Comparison of ENCODE assay signal across 17 cellular contexts in genomic region chr18:7157760-7158159, GRCh38. TPM values are rescaled to one million over a fixed set of nuclear protein-coding genes. Genes with fewer than 3 reads are reported as not detected.
DNase-seq lines count a peak whose midpoint lies in the region; ATAC-seq and TF ChIP-seq lines count a peak whose summit lies in the region.
"Had no signal": no experiment of that assay in that cellular context is flagged by ENCODE, and none has a peak within 500 bp of the region (broad histone marks: within the 10 kb centered on the region; RNA-seq: fewer than 3 reads in every experiment).

No MANE protein-coding gene starts in this region.

- BruUV-seq in IMR-90 (replicated peaks; lab: Mats Ljungman, UMichigan) = no TSS peak

- H3K14ac ChIP-seq in IMR-90 (replicated peaks; ENCODE audit: low read depth, low read length) = peak overlapping the region; percentile 13; the same call in 1 of the 2 replicates

- no peak for TF ChIP-seq POLR2A in IMR-90 (IDR thresholded peaks at IDR 0.05; ENCODE audit: low read depth, low read length)

- H3K27ac Mint-ChIP-seq in osteocyte (ENCODE audit: unreplicated experiment) = no peak overlapping the region

- H3K27ac ChIP-seq in IMR-90 (ENCODE audit: insufficient read depth, low read length) = no peak overlapping the region

- peak overlapping the region; percentile 61; the same call in 1 of the 2 replicates for H4K5ac ChIP-seq in IMR-90 (ENCODE audit: low read depth, low read length)

- no peak for ATAC-seq in IMR-90 (ENCODE audit: low read depth)
- no peak for ATAC-seq in GM21526 (IDR thresholded peaks at IDR 0.05; ENCODE audit: low FRiP score, unreplicated experiment)
- no peak for ATAC-seq in HG03025 (IDR thresholded peaks at IDR 0.05; ENCODE audit: low FRiP score, unreplicated experiment)

- H3K27me3 ChIP-seq in IMR-90 (ENCODE audit: control insufficient read depth, insufficient read depth, low read length) = no peaks in the 10 kb centered on the region
- H3K27me3 ChIP-seq: MG63 had no signal

- H2AK9ac ChIP-seq in IMR-90 (replicated peaks; ENCODE audit: low read depth, low read length, poor library complexity) = no peak overlapping the region

- H4K20me1 ChIP-seq in IMR-90 (ENCODE audit: insufficient read depth, low read length) = no peaks in the 10 kb centered on the region

- H2BK20ac ChIP-seq in IMR-90 (ENCODE audit: low read depth, low read length) = peak overlapping the region; percentile 90

- H3K4me1 Mint-ChIP-seq in osteocyte (ENCODE audit: unreplicated experiment) = peaks cover 7% of the 10 kb centered on the region

- dilution Hi-C loops in IMR-90 (cut with HindIII; ENCODE audit: low sequenced_read_pairs, unreplicated experiment) = no loop called here

- H4K91ac ChIP-seq in IMR-90 (ENCODE audit: insufficient read depth, low read depth, low read length) = peak overlapping the region; percentile 76

- H3K36me3 ChIP-seq in IMR-90 (ENCODE audit: control insufficient read depth, insufficient read depth, low read length) = no peaks in the 10 kb centered on the region
- H3K36me3 ChIP-seq: MG63 had no signal

- H3K27me3 Mint-ChIP-seq in osteocyte (ENCODE audit: unreplicated experiment) = no peaks in the 10 kb centered on the region

- POLR2A ChIA-PET in IMR-90 (lab: Charles Lee; ENCODE audit: unreplicated experiment) = interaction anchor here (0.6 kb wide), 1 partner anchor 18 kb away, joined by 10 read pairs; no protein-coding TSS in a partner anchor

- no peaks in the 10 kb centered on the region for H3K9me3 ChIP-seq in IMR-90 (ENCODE audit: control insufficient read depth, insufficient read depth, low read length)
- H3K9me3 ChIP-seq: MG63 had no signal

- H3K9me1 ChIP-seq in IMR-90 (ENCODE audit: insufficient read depth, low read length) = peaks cover 6% of the 10 kb centered on the region

- CTCF ChIA-PET in IMR-90 (lab: Yijun Ruan, JAX) = no interaction called here

- H2BK15ac ChIP-seq in IMR-90 (ENCODE audit: low read depth, low read length) = peak overlapping the region; percentile 19; the same call in 1 of the 3 replicates

- no peak for TF ChIP-seq RAD21 in IMR-90 (IDR thresholded peaks at IDR 0.05; ENCODE audit: low read length)

- no peaks in the 10 kb centered on the region for H3K9me3 Mint-ChIP-seq in osteocyte (ENCODE audit: unreplicated experiment)

- TF ChIP-seq CTCF in IMR-90 (conservative IDR thresholded peaks at IDR 0.05; ENCODE audit: low read depth, low read length) (no peak), choroid plexus epithelial cell (conservative IDR thresholded peaks at IDR 0.05; ENCODE audit: low read depth, low read length) (peak; percentile 2), osteocyte (IDR thresholded peaks at IDR 0.05) (no peak)

- peak overlapping the region; percentile 31 to 57; a peak in 3 of 4 replicates for H4K8ac ChIP-seq in IMR-90 (ENCODE audit: low read depth in 2 of 2, low read length in 2 of 2)

- WGBS in IMR-90 (ENCODE audit: extremely low coverage in 2 of 2, insufficient read length in 1 of 2), 2 experiments = no CpG with 5 or more reads among the region's 3 CpGs

- H2AFZ ChIP-seq in IMR-90 (replicated peaks; ENCODE audit: low read length, poor library complexity) = peak overlapping the region; percentile 78

- peak overlapping the region; percentile 31 for H2BK5ac ChIP-seq in IMR-90 (ENCODE audit: low read depth, low read length, poor library complexity, severe bottlenecking)

- peak overlapping the region; percentile 69 for H3K4ac ChIP-seq in IMR-90 (ENCODE audit: low read depth, low read length)

- in situ Hi-C loops in IMR-90 (cut with MboI; ENCODE audit: low sequenced_read_pairs) = no loop called here

- peak overlapping the region; percentile 57; the same call in 1 of the 2 replicates for H2AK5ac ChIP-seq in IMR-90 (ENCODE audit: low read depth, low read length)

- peak overlapping the region; percentile 28 for H2BK120ac ChIP-seq in IMR-90 (ENCODE audit: low read depth, low read length)

- no peak overlapping the region for H3K23ac ChIP-seq in IMR-90 (ENCODE audit: low read depth, low read length)

- H3K18ac ChIP-seq in IMR-90 (ENCODE audit: low read depth, low read length) = peak overlapping the region; percentile 94; the same call in 1 of the 2 replicates

- H3K56ac ChIP-seq in IMR-90 (ENCODE audit: extremely low read depth, insufficient read depth, low read length) = no peak overlapping the region

- no peak for DNase-seq in IMR-90
- no peak for DNase-seq in choroid plexus epithelial cell (ENCODE audit: low read depth)
- DNase-seq in osteocyte (ENCODE audit: extremely low spot score, unreplicated experiment) = peak; percentile 38
- DNase-seq in cortex of kidney (lab: John Stamatoyannopoulos, UW) = no peak
- no peak for DNase-seq in NCI-H1105 treated with DMSO at 0.1 percent for 48 hours (lab: John Stamatoyannopoulos, UW)
- DNase-seq: DMS53; Karpas-422; NCI-H1092; NCI-H1694; NCI-H2227 treated with DMSO at 0.1 percent for 48 hours; NCI-H526; NK-92 treated with Interleukin-12 subunit alpha and Interleukin-12 subunit beta, amount 100 ng/mL, for 24 hours; SHP77 treated with DMSO at 0.1 percent for 48 hours had no signal

- H3K79me1 ChIP-seq in IMR-90 (ENCODE audit: low read depth in 1 of 2, low read length in 2 of 2) = no peaks in the 10 kb centered on the region

- no peak overlapping the region for H3K4me2 ChIP-seq in IMR-90 (ENCODE audit: low read depth, low read length)

- H3K4me1 ChIP-seq in IMR-90 (ENCODE audit: control insufficient read depth, insufficient read depth, low read length) = peaks cover 10% of the 10 kb centered on the region

- H3K4me3 ChIP-seq in IMR-90 (ENCODE audit: insufficient read depth, low read depth, low read length) (no peak overlapping the region), choroid plexus epithelial cell (ENCODE audit: low read depth, low read length) (no peak overlapping the region)
- H3K4me3 ChIP-seq: MG63 had no signal

- H3K36me3 Mint-ChIP-seq in osteocyte (ENCODE audit: unreplicated experiment) = no peaks in the 10 kb centered on the region

- H3K4me3 Mint-ChIP-seq in osteocyte (ENCODE audit: unreplicated experiment) = no peak overlapping the region

- intact Hi-C loops in IMR-90 (cut with micrococcal nuclease) = no loop called here

- H3K9ac ChIP-seq in IMR-90 (ENCODE audit: low read depth, low read length) = no peak overlapping the region

TF ChIP-seq in IMR-90, 13 proteins besides CTCF, POLR2A, EP300 and RAD21:
- TF ChIP-seq MAZ (IDR thresholded peaks at IDR 0.05; ENCODE audit: borderline replicate concordance, low read depth, low read length) (no peak), CHD1 (IDR thresholded peaks at IDR 0.05; ENCODE audit: low read depth, low read length) (no peak), NFE2L2 (IDR thresholded peaks at IDR 0.05; ENCODE audit: low read depth, low read length) (no peak), MXI1 (IDR thresholded peaks at IDR 0.05; ENCODE audit: borderline replicate concordance, low read depth, low read length) (no peak), SMC3 (IDR thresholded peaks at IDR 0.05; ENCODE audit: low read depth, low read length) (no peak), BHLHE40 (IDR thresholded peaks at IDR 0.05; ENCODE audit: low read depth, low read length) (no peak), ELK1 (IDR thresholded peaks at IDR 0.05; ENCODE audit: borderline replicate concordance, low read depth, low read length) (no peak), RFX5 (IDR thresholded peaks at IDR 0.05; ENCODE audit: low read depth, low read length) (no peak), CEBPB (IDR thresholded peaks at IDR 0.05; ENCODE audit: low read depth, low read length) (no peak), FOS (IDR thresholded peaks at IDR 0.05; ENCODE audit: low read depth, low read length) (no peak), RCOR1 (IDR thresholded peaks at IDR 0.05; ENCODE audit: insufficient replicate concordance, low read length) (no peak), USF2 (IDR thresholded peaks at IDR 0.05; ENCODE audit: low read depth, low read length) (no peak), MAFK (IDR thresholded peaks at IDR 0.05; ENCODE audit: low read depth, low read length) (no peak)

RNA-seq across cellular contexts. Expression of gene LAMA1, which starts 40.2 kb away (rescaled TPM):
- total RNA-seq in IMR-90 (2012; rRNA removed) (10.9 and 11.4 TPM in 2 replicates), osteocyte (0.30 and 0.34 TPM in 2 replicates)
- 13.3 and 15.5 TPM in 2 replicates for polyA plus RNA-seq in IMR-90 (2012; rRNA removed)
- 8.9 and 10.5 TPM in 2 replicates for polyA plus RNA-seq in IMR-90 (2012; cell fraction: cytosol; rRNA removed)
- polyA plus RNA-seq in IMR-90 (2012; cell fraction: nucleus; rRNA removed; ENCODE audit: low replicate concordance) = 16.0 and 21.1 TPM in 2 replicates
- total RNA-seq: OCI-LY7 had no signal
